ENCODE assay signal across 11 cellular contexts in the genomic region with DNA sequence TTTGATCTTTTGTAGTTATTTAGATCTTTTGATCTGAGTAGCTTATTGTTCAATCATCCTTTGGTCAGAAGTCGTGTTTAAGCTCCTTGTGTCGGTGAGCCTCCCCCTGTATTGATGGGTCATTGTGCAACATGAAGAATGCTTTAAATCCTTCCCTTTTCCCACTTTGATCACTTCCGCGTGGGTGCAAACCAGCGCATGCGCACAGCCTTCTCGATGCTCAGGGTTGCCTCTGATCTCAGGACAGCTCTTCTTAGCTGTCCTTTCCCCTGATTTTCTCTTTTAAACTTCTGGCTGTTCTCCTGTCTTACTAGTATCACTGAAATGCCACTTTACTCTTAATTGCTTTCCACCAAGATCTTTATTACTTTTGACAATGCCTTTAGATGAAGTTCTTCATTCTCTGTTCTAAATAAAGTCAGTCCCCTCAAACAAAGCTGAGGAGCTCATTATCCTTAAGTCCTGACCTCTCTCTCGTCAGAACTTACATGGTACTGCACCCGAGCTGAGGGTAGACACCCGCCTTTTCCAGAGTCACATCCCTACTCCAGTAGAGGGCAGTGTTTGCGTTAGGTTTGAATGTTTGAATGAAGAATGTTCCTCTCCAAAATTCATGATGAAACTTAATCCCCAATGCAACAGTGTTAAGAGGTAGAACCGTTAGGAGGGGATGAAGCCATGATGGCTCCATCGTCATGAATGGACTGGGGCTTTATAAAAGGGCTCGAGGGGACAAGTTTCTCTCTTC.
DNase-seq lines count a peak whose midpoint lies in the region; ATAC-seq and TF ChIP-seq lines count a peak whose summit lies in the region.
"Had no signal": no experiment of that assay in that cellular context is flagged by ENCODE, and none has a peak within 500 bp of the region (broad histone marks: within the 10 kb centered on the region; RNA-seq: fewer than 3 reads in every experiment).

No MANE protein-coding gene starts in this region.

- no peak overlapping the region for H3K4me3 ChIP-seq in Peyer's patch
- H3K4me3 ChIP-seq: vagina had no signal

- TF ChIP-seq CTCF in Peyer's patch (IDR thresholded peaks at IDR 0.05): peak in 4 of 6 experiments; percentile 26 to 62 (median 48)

- no peak for TF ChIP-seq POLR2A in Peyer's patch (IDR thresholded peaks at IDR 0.05)

- H3K27ac ChIP-seq in Peyer's patch: no peak overlapping the region
- H3K27ac ChIP-seq: vagina had no signal

- intact Hi-C loops in sciatic nerve (cut with DNase I): no loop called here

- no peaks in the 10 kb centered on the region for H3K4me1 ChIP-seq in Peyer's patch
- H3K4me1 ChIP-seq: vagina had no signal

- H3K36me3 ChIP-seq in Peyer's patch: no peaks in the 10 kb centered on the region
- H3K36me3 ChIP-seq: vagina had no signal

- no peaks in the 10 kb centered on the region for H3K27me3 ChIP-seq in Peyer's patch
- H3K27me3 ChIP-seq: vagina had no signal

- ATAC-seq in sciatic nerve: no peak
- no peak for ATAC-seq in HG03520 (IDR thresholded peaks at IDR 0.05; ENCODE audit: unreplicated experiment)
- no peak for ATAC-seq in GM21528 (IDR thresholded peaks at IDR 0.05; ENCODE audit: low FRiP score, unreplicated experiment)

- no peaks in the 10 kb centered on the region for H3K9me3 ChIP-seq in Peyer's patch
- H3K9me3 ChIP-seq: vagina had no signal

- DNase-seq in AML-193 (lab: John Stamatoyannopoulos, UW) (peak; percentile 16 to 27), HS-5 (ENCODE audit: low read depth) (peak; percentile 16), Peyer's patch (peak in 1 of 3 donors; percentile 49), iPS DF 4.7 (ENCODE audit: extremely low read depth, low spot score) (peak; percentile 72), sciatic nerve (ENCODE audit: low spot score) (no peak), dedifferentiated amniotic fluid mesenchymal stem cell (ENCODE audit: extremely low spot score) (no peak)
- DNase-seq: cerebellar nuclear complex, NCI-H146 had no signal

Comparison
In these comparisons a context has a peak if more than half of its experiments do, and no peak if none do; other contexts are left out.
1. DNase-seq: peak in AML-193 (2 of 2), HS-5 (single experiment) and iPS DF 4.7 (single experiment); none in sciatic nerve (single experiment) and dedifferentiated amniotic fluid mesenchymal stem cell (single experiment).